Comparison of ENCODE assay signal across 1 cellular context in the genomic region with DNA sequence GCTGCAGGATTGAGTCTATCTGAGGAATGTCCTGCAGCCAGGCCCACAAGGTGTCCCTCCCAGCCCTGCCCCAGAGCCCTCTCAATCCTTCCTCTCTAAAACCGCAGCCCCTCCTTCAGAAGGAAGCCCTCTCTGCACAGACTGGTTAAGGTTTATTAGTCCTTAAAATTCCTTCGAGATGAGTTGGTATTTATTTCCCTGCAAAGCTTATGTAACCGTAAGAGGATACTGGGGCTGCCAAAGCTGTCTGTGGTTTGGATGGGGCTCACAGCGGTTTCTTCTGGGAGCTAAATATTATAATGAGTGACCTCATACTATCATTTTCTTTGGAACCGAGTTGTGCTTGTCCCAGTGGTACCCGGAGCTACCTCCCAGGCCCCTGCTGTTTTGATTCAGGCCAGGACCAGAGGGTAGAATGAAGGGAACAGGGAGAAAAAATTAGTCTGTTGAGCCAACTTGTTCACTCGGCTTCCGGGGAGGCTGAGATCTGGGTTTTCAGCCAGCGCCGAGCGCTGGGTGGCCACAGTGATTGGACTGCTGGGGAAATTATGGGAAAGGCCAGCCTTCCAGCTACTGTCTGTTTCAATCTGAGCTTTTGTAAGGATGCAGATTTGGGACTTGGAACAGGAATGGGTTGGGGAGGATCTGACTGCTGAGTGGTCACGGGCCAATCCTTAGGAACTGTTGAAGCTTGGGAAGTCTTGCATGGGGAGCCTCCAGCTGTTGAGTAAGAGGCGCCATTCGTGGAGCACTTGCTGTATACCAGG.
A peak's percentile ranks its signal among the peaks of the same experiment; 100 is the strongest.
TF ChIP-seq lines count a peak whose summit lies in the region.

No MANE protein-coding gene starts in this region.

TF ChIP-seq in HEK293, 187 proteins besides CTCF, POLR2A, EP300 and RAD21 (continued from another document):
- TF ChIP-seq, protein P1, sequence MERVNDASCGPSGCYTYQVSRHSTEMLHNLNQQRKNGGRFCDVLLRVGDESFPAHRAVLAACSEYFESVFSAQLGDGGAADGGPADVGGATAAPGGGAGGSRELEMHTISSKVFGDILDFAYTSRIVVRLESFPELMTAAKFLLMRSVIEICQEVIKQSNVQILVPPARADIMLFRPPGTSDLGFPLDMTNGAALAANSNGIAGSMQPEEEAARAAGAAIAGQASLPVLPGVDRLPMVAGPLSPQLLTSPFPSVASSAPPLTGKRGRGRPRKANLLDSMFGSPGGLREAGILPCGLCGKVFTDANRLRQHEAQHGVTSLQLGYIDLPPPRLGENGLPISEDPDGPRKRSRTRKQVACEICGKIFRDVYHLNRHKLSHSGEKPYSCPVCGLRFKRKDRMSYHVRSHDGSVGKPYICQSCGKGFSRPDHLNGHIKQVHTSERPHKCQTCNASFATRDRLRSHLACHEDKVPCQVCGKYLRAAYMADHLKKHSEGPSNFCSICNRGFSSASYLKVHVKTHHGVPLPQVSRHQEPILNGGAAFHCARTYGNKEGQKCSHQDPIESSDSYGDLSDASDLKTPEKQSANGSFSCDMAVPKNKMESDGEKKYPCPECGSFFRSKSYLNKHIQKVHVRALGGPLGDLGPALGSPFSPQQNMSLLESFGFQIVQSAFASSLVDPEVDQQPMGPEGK (tag by site-specific recombination; IDR thresholded peaks at IDR 0.05): peak; percentile 86
- TF ChIP-seq GLIS1 (tag by site-specific recombination; IDR thresholded peaks at IDR 0.05): peak; percentile 75
- TF ChIP-seq ZNF558 (tag by site-specific recombination; IDR thresholded peaks at IDR 0.05): peak; percentile 67
- TF ChIP-seq ZNF354C (tag by site-specific recombination; IDR thresholded peaks at IDR 0.05; ENCODE audit: borderline replicate concordance, low read depth): no peak
- no peak for TF ChIP-seq ZNF214 (tag by site-specific recombination; IDR thresholded peaks at IDR 0.05; ENCODE audit: borderline replicate concordance)
- peak; percentile 39; the same call in 1 of the 2 replicates for TF ChIP-seq GFI1B (tag by site-specific recombination; IDR thresholded peaks at IDR 0.05)
- TF ChIP-seq ZNF211 (tag by site-specific recombination; IDR thresholded peaks at IDR 0.05; ENCODE audit: low read depth): no peak
- no peak for TF ChIP-seq YY2 (tag by site-specific recombination; IDR thresholded peaks at IDR 0.05)
- TF ChIP-seq ZNF391 (tag by site-specific recombination; IDR thresholded peaks at IDR 0.05; ENCODE audit: borderline replicate concordance, low read depth): peak; percentile 87
- TF ChIP-seq, protein P2, sequence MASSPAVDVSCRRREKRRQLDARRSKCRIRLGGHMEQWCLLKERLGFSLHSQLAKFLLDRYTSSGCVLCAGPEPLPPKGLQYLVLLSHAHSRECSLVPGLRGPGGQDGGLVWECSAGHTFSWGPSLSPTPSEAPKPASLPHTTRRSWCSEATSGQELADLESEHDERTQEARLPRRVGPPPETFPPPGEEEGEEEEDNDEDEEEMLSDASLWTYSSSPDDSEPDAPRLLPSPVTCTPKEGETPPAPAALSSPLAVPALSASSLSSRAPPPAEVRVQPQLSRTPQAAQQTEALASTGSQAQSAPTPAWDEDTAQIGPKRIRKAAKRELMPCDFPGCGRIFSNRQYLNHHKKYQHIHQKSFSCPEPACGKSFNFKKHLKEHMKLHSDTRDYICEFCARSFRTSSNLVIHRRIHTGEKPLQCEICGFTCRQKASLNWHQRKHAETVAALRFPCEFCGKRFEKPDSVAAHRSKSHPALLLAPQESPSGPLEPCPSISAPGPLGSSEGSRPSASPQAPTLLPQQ (tag by site-specific recombination; IDR thresholded peaks at IDR 0.05): peak; percentile 65; the same call in 1 of the 2 replicates
- TF ChIP-seq ZBTB44 (tag by site-specific recombination; IDR thresholded peaks at IDR 0.05): peak; percentile 78; the same call in 1 of the 2 replicates
- TF ChIP-seq ZNF24 (tag by site-specific recombination; IDR thresholded peaks at IDR 0.05): peak; percentile 78
- TF ChIP-seq ZNF639 (tag by site-specific recombination; IDR thresholded peaks at IDR 0.05): peak; percentile 76; the same call in 1 of the 2 replicates
- TF ChIP-seq KLF7 (tag by site-specific recombination; IDR thresholded peaks at IDR 0.05; ENCODE audit: borderline replicate concordance): no peak
- TF ChIP-seq HOXA7 (CRISPR knock-in tag; IDR thresholded peaks at IDR 0.05; ENCODE audit: borderline replicate concordance): no peak
- 0 out of 2 replicates have a peak, but pooled peaks have one; percentile 11 for TF ChIP-seq ZNF335 (tag by site-specific recombination; conservative IDR thresholded peaks at IDR 0.05)
- no peak for TF ChIP-seq ZNF768 (tag by site-specific recombination; IDR thresholded peaks at IDR 0.05)
